ENCODE assay signal across 32 cellular contexts in genomic region chr15:76480267-76480666, GRCh38.
"Had no signal": no experiment of that assay in that cellular context is flagged by ENCODE, and none has a peak within 500 bp of the region (broad histone marks: within the 10 kb centered on the region; RNA-seq: fewer than 3 reads in every experiment).

No MANE protein-coding gene starts in this region.

- ATAC-seq: activated naive CD4-positive, alpha-beta T cell treated with anti-CD3 and anti-CD28 coated beads, Interleukin-2, amount 50 U/mL, for 72 hours; activated naive CD8-positive, alpha-beta T cell treated with anti-CD3 and anti-CD28 coated beads, Interleukin-2, amount 50 U/mL, for 24 hours; activated T-cell treated with anti-CD3 and anti-CD28 coated beads, Interleukin-2, amount 50 U/mL, for 4 hours; activated T-cell treated with anti-CD3 and anti-CD28 coated beads, Interleukin-2, amount 50 U/mL, for 72 hours; activated T-helper 17 cell treated with anti-CD3 and anti-CD28 coated beads, Interleukin-2, amount 50 U/mL, for 72 hours; body of pancreas had no signal

- H3K36me3 ChIP-seq: adrenal gland, ascending aorta, brain microvascular endothelial cell, breast epithelium, cardiac muscle cell had no signal

- DNase-seq: activated effector memory CD4-positive, alpha-beta T cell treated with anti-CD3 and anti-CD28 coated beads, Interleukin-2, amount 50 U/mL, for 16 hours; activated effector memory CD4-positive, alpha-beta T cell treated with Interleukin-2 at 50 U/mL for 16 hours; activated gamma-delta T cell; activated gamma-delta T cell treated with Interleukin-2 at 50 U/mL for 16 hours; activated naive CD4-positive, alpha-beta T cell; activated naive CD4-positive, alpha-beta T cell treated with anti-CD3 and anti-CD28 coated beads for 36 hours; activated naive CD4-positive, alpha-beta T cell treated with anti-CD3 and anti-CD28 coated beads, Interleukin-2, amount 10 ng/mL, durations not matched to agents 7 days and 5 days; activated naive CD4-positive, alpha-beta T cell treated with anti-CD3 and anti-CD28 coated beads, Interleukin-2, amount 50 U/mL, for 16 hours; activated naive CD4-positive, alpha-beta T cell treated with Interleukin-2 at 50 U/mL for 16 hours; activated naive CD8-positive, alpha-beta T cell treated with anti-CD3 and anti-CD28 coated beads for 36 hours; activated naive CD8-positive, alpha-beta T cell treated with anti-CD3 and anti-CD28 coated beads, Interleukin-2, amount 10 ng/mL, durations not matched to agents 7 days and 5 days; activated naive CD8-positive, alpha-beta T cell treated with anti-CD3 and anti-CD28 coated beads, Interleukin-2, amount 50 U/mL, for 24 hours; activated T-cell treated with anti-CD3 and anti-CD28 coated beads, Interleukin-2, amount 50 U/mL, for 4 hours; activated T-cell treated with anti-CD3 and anti-CD28 coated beads, Interleukin-2, amount 50 U/mL, for 48 hours; activated T-cell treated with anti-CD3 and anti-CD28 coated beads, Interleukin-2, amount 50 U/mL, for 72 hours; adrenal gland; amniotic stem cell; amygdala; anterior cingulate cortex; aorta; body of pancreas; brain microvascular endothelial cell; caudate nucleus; central memory CD4-positive, alpha-beta T cell; cerebellar nuclear complex had no signal

- H3K27me3 ChIP-seq: adrenal gland, ascending aorta, body of pancreas, brain microvascular endothelial cell, breast epithelium, cardiac muscle cell had no signal

- H3K9me3 ChIP-seq: adrenal gland, ascending aorta, body of pancreas, breast epithelium had no signal

- H3K27ac ChIP-seq: adrenal gland, ascending aorta, body of pancreas, brain microvascular endothelial cell, breast epithelium, cardiac muscle cell had no signal

- FAIRE-seq: astrocyte, bronchial epithelial cell had no signal

- H3K4me3 ChIP-seq: adrenal gland, ascending aorta, body of pancreas, breast epithelium, cardiac muscle cell had no signal

- H3K4me1 ChIP-seq: adrenal gland, ascending aorta, body of pancreas, breast epithelium had no signal
